ENCODE assay signal across 9 cellular contexts in the genomic region with DNA sequence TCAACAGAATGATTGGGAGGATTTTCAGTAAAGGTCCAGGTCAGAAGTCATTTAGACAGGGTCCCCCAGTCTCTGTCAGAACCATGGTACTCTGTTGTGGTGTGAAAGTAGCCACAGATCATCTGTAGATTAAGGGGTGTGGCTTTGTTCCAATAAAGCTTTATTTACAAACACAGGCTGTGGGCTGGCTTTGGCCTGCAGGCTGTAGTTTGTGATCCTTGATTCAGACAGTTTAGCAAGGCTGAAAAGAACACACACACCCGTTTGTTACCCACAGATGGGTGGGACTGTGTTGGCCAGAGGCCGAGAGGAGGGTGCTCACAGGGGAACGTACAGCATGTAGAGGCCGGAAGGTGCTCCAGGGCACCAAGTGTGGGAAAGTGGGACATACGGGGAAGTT. TPM values are rescaled to one million over a fixed set of nuclear protein-coding genes. Genes with fewer than 3 reads are reported as not detected.
DNase-seq lines count a peak whose midpoint lies in the region; ATAC-seq, FAIRE-seq and TF ChIP-seq lines count a peak whose summit lies in the region.
"Not testable (repeated sequence)": the region's sequence is repeated elsewhere in the genome, so short reads cannot be mapped to it uniquely, and the experiment has no call there.
"Had no signal": no experiment of that assay in that cellular context is flagged by ENCODE, and none has a peak within 500 bp of the region (broad histone marks: within the 10 kb centered on the region; RNA-seq: fewer than 3 reads in every experiment).

No MANE protein-coding gene starts in this region.

- not testable (repeated sequence) for H3K4me2 ChIP-seq in K562 (ENCODE audit: insufficient read depth, low read length)

- H3K27me3 Mint-ChIP-seq in CD4-positive, CD25-positive, alpha-beta regulatory T cell; IgD-negative memory B cell; endodermal cell (ENCODE audit: insufficient read depth); stimulated activated naive B cell treated with anti-CD40 and anti-IgM and Interleukin-4, amounts not matched to agents 10 μg/mL and 1 μg/mL and 100 μg/mL, for 72 hours: not testable (repeated sequence)

- BruUV-seq in K562 (replicated peaks; lab: Mats Ljungman, UMichigan) = not testable (repeated sequence)

- H3K4me1 ChIP-seq in CD4-positive, CD25-positive, alpha-beta regulatory T cell (ENCODE audit: control insufficient read depth, insufficient read depth, low read length, poor library complexity, severe bottlenecking); endodermal cell (ENCODE audit: control insufficient read depth, insufficient read depth, low read length): not testable (repeated sequence)
- H3K4me1 ChIP-seq in K562 (replicated peaks in 1 of 2; ENCODE audit: control insufficient read depth in 2 of 2, insufficient read depth in 2 of 2, low read length in 2 of 2) = peaks cover 2 to 16% of the 10 kb centered on the region in 2 experiments; a peak in 2 of 5 replicates

- CTCF ChIA-PET in K562 (lab: Yijun Ruan, JAX; ENCODE audit: low intra/inter-chr PET ratio) = not testable (repeated sequence)

- not testable (repeated sequence) for H3K9me1 ChIP-seq in K562 (ENCODE audit: control insufficient read depth, insufficient read depth, low read length)

- TF ChIP-seq CTCF in K562 (IDR thresholded peaks at IDR 0.05 in 2 of 3, conservative IDR thresholded peaks at IDR 0.05 in 1 of 3; ENCODE audit: insufficient read depth in 2 of 3, low read depth in 1 of 3, low read length in 3 of 3); endodermal cell (conservative IDR thresholded peaks at IDR 0.05): not testable (repeated sequence)

- H3K79me2 ChIP-seq in K562 (ENCODE audit: control insufficient read depth, insufficient read depth, low read length) = not testable (repeated sequence)

- not testable (repeated sequence) for H4K20me1 ChIP-seq in K562 (replicated peaks; ENCODE audit: control insufficient read depth, insufficient read depth, low read length)

- POLR2A ChIA-PET in K562 (lab: Yijun Ruan, JAX) = not testable (repeated sequence)

- in situ Hi-C loops in K562 (cut with MboI) = not testable (repeated sequence)

- not testable (repeated sequence) for ATAC-seq in CD4-positive, CD25-positive, alpha-beta regulatory T cell (ENCODE audit: low read depth in 2 of 2); K562; stimulated activated naive B cell treated with anti-CD40 and anti-IgM and Interleukin-4, amounts not matched to agents 10 μg/mL and 1 μg/mL and 100 μg/mL, for 72 hours (replicated peaks)

- H2AFZ ChIP-seq in K562 (ENCODE audit: low read depth, low read length) = not testable (repeated sequence)

- not testable (repeated sequence) for H3K27me3 ChIP-seq in CD4-positive, CD25-positive, alpha-beta regulatory T cell (ENCODE audit: control insufficient read depth, insufficient read depth, low read length); K562 (ENCODE audit: control insufficient read depth in 2 of 2, insufficient read depth in 2 of 2, low read length in 2 of 2); endodermal cell (ENCODE audit: control insufficient read depth, insufficient read depth, low read length, poor library complexity, severe bottlenecking)

- peak overlapping the region in 1 of 4 donors; percentile 31 for H3K4me3 Mint-ChIP-seq in CD4-positive, CD25-positive, alpha-beta regulatory T cell
- peak overlapping the region in 1 of 4 donors; percentile 11 for H3K4me3 Mint-ChIP-seq in IgD-negative memory B cell
- not testable (repeated sequence) for H3K4me3 Mint-ChIP-seq in endodermal cell; stimulated activated naive B cell treated with anti-CD40 and anti-IgM and Interleukin-4, amounts not matched to agents 10 μg/mL and 1 μg/mL and 100 μg/mL, for 72 hours

- H3K9me3 ChIP-seq in CD4-positive, CD25-positive, alpha-beta regulatory T cell (ENCODE audit: control insufficient read depth in 2 of 2, low read length in 2 of 2); K562 (replicated peaks; ENCODE audit: control insufficient read depth, insufficient read depth, low read depth, low read length); endodermal cell (ENCODE audit: control insufficient read depth, low read length): not testable (repeated sequence)

- not testable (repeated sequence) for TF ChIP-seq RAD21 in K562 (CRISPR knock-in tag; conservative IDR thresholded peaks at IDR 0.05 in 1 of 2, IDR thresholded peaks at IDR 0.05 in 1 of 2)

- H3K36me3 ChIP-seq in CD4-positive, CD25-positive, alpha-beta regulatory T cell (ENCODE audit: control insufficient read depth, insufficient read depth, low read length); K562 (ENCODE audit: control insufficient read depth, insufficient read depth, low read length); endodermal cell (ENCODE audit: control insufficient read depth, insufficient read depth, low read length): not testable (repeated sequence)

- not testable (repeated sequence) for H3K9me3 Mint-ChIP-seq in CD4-positive, CD25-positive, alpha-beta regulatory T cell; IgD-negative memory B cell; endodermal cell; stimulated activated naive B cell treated with anti-CD40 and anti-IgM and Interleukin-4, amounts not matched to agents 10 μg/mL and 1 μg/mL and 100 μg/mL, for 72 hours

- H3K36me3 Mint-ChIP-seq in CD4-positive, CD25-positive, alpha-beta regulatory T cell; IgD-negative memory B cell; endodermal cell (ENCODE audit: low read depth); stimulated activated naive B cell treated with anti-CD40 and anti-IgM and Interleukin-4, amounts not matched to agents 10 μg/mL and 1 μg/mL and 100 μg/mL, for 72 hours: not testable (repeated sequence)

- not testable (repeated sequence) for H3K27ac ChIP-seq in CD4-positive, CD25-positive, alpha-beta regulatory T cell (ENCODE audit: insufficient read depth, low read length, poor library complexity, severe bottlenecking); K562 (ENCODE audit: extremely low read depth, low read depth, low read length); endodermal cell (ENCODE audit: low read depth, low read length)

- TF ChIP-seq EP300 in K562 (IDR thresholded peaks at IDR 0.05; ENCODE audit: low read length) = not testable (repeated sequence)

- H3K4me1 Mint-ChIP-seq in CD4-positive, CD25-positive, alpha-beta regulatory T cell = peaks cover 0 to 29% (median 4%) of the 10 kb centered on the region in 4 donors
- peaks cover 4 to 11% (median 6%) of the 10 kb centered on the region in 3 donors for H3K4me1 Mint-ChIP-seq in IgD-negative memory B cell
- not testable (repeated sequence) for H3K4me1 Mint-ChIP-seq in endodermal cell
- H3K4me1 Mint-ChIP-seq in stimulated activated naive B cell treated with anti-CD40 and anti-IgM and Interleukin-4, amounts not matched to agents 10 μg/mL and 1 μg/mL and 100 μg/mL, for 72 hours = peaks cover 18 to 29% of the 10 kb centered on the region in 2 donors

- not testable (repeated sequence) for DNase-seq in CD4-positive, CD25-positive, alpha-beta regulatory T cell; K562 (ENCODE audit: extremely low read depth in 1 of 4, low spot score in 3 of 4); stimulated activated naive B cell treated with anti-CD40 and anti-IgM and Interleukin-4, amounts not matched to agents 10 μg/mL and 1 μg/mL and 100 μg/mL, for 72 hours
- peak; percentile 13 for DNase-seq in endodermal cell

- H3K4me3 ChIP-seq in CD4-positive, CD25-positive, alpha-beta regulatory T cell (ENCODE audit: low read depth, low read length); K562; endodermal cell (ENCODE audit: low read length): not testable (repeated sequence)

- intact Hi-C loops in K562 (cut with micrococcal nuclease) = not testable (repeated sequence)

- FAIRE-seq in K562 (lab: Jason Lieb, UNC) = not testable (repeated sequence)

- H3K9ac ChIP-seq in K562 (ENCODE audit: insufficient read depth in 1 of 2, low read depth in 2 of 2, low read length in 2 of 2); endodermal cell (ENCODE audit: extremely low read depth, low read length, poor library complexity, severe bottlenecking): not testable (repeated sequence)

- H3K27ac Mint-ChIP-seq in CD4-positive, CD25-positive, alpha-beta regulatory T cell = peak overlapping the region in 2 of 3 donors; percentile 59 to 69
- H3K27ac Mint-ChIP-seq in IgD-negative memory B cell = peak overlapping the region in 2 of 3 donors; percentile 29 to 59
- not testable (repeated sequence) for H3K27ac Mint-ChIP-seq in endodermal cell
- H3K27ac Mint-ChIP-seq in stimulated activated naive B cell treated with anti-CD40 and anti-IgM and Interleukin-4, amounts not matched to agents 10 μg/mL and 1 μg/mL and 100 μg/mL, for 72 hours = peak overlapping the region; percentile 14

- WGBS in K562 (ENCODE audit: insufficient coverage, low coverage, missing lambda C conversion rate) = 50% methylated on average over 1 of the region's 5 CpGs
- 96% methylated on average over 2 of the region's 5 CpGs; no CpG with 5 or more reads in 1 of the 2 experiments for WGBS in endodermal cell (ENCODE audit: insufficient coverage in 1 of 2, insufficient read length in 1 of 2), 2 experiments

- not testable (repeated sequence) for TF ChIP-seq POLR2A in K562 (conservative IDR thresholded peaks at IDR 0.05)

RNA-seq across cellular contexts. Expression of gene FAM90A1, which starts 3.6 kb away (rescaled TPM):
- total RNA-seq in CD4-positive, CD25-positive, alpha-beta regulatory T cell = 0.67 TPM
- under 1 TPM in 2 of 4 donors, not detected in 2; 0.11 to 0.24 TPM for polyA plus RNA-seq in CD4-positive, CD25-positive, alpha-beta regulatory T cell
- not detected for polyA plus RNA-seq in IgD-negative memory B cell
- not detected in 2 replicates for total RNA-seq in K562 (2011; cell fraction: chromatin; rRNA removed; ENCODE audit: low replicate concordance)
- not detected in 2 replicates for total RNA-seq in K562 (2011; cell fraction: nucleolus; rRNA removed)
- not detected in 2 replicates for total RNA-seq in K562 (2011; cell fraction: nucleoplasm; rRNA removed)
- 0.04 TPM in 1 of 2 replicates, not detected in the other for total RNA-seq in K562 (2014; rRNA removed)
- not detected in 2 replicates for total RNA-seq in K562 (2014; rRNA removed; fragmentation: Illumina TruSeq; extraction: Trizol)
- total RNA-seq in K562 (2015; rRNA removed; fragmentation: Illumina TruSeq; extraction: Trizol) = 0.04 TPM in 1 of 2 replicates, not detected in the other
- total RNA-seq in K562 (2021) = 0.16 TPM in 1 of 2 replicates, not detected in the other
- polyA plus RNA-seq in K562 (2011; rRNA removed) = 0.03 and 0.11 TPM in 2 replicates
- 0.04 and 0.07 TPM in 2 replicates for polyA plus RNA-seq in K562 (2011; cell fraction: cytosol; rRNA removed)
- polyA plus RNA-seq in K562 (2011; cell fraction: nucleus; rRNA removed) = 0.10 TPM in 1 of 2 replicates, not detected in the other
- 0.12 and 0.19 TPM in 2 replicates for polyA plus RNA-seq in K562 (2012)
- polyA plus RNA-seq in K562 (2014; fragmentation: Illumina TruSeq; extraction: Trizol) = 0.07 and 0.25 TPM in 2 replicates
- polyA plus RNA-seq in K562 (2014; fragmentation: Nextera tagmentation; extraction: Ambion mirVana) = under 1 TPM in 1 of 2 experiments, not detected in 1; 0.01 TPM
- 0.32 TPM in 1 of 2 replicates, not detected in the other for polyA plus RNA-seq in K562 (2014; rRNA removed)
- polyA minus RNA-seq in K562 (2011; rRNA and poly(A)+ RNA removed) = 0.06 TPM in 1 of 2 replicates, not detected in the other
- polyA minus RNA-seq in K562 (2011; cell fraction: cytosol; rRNA and poly(A)+ RNA removed) = not detected in 2 replicates
- polyA minus RNA-seq in K562 (2011; cell fraction: nucleus; rRNA and poly(A)+ RNA removed) = not detected in 2 replicates
- total RNA-seq in endodermal cell = under 1 TPM in 1 of 2 donors, not detected in 1; 0.40 TPM
- polyA plus RNA-seq in endodermal cell (2013, experiment 1 of 2) = not detected
- polyA plus RNA-seq in endodermal cell (2013, experiment 2 of 2) = not detected
- total RNA-seq: A673; CD4-positive, alpha-beta memory T cell; CD8-positive, alpha-beta memory T cell; G401 had no signal
